In the genomic region with DNA sequence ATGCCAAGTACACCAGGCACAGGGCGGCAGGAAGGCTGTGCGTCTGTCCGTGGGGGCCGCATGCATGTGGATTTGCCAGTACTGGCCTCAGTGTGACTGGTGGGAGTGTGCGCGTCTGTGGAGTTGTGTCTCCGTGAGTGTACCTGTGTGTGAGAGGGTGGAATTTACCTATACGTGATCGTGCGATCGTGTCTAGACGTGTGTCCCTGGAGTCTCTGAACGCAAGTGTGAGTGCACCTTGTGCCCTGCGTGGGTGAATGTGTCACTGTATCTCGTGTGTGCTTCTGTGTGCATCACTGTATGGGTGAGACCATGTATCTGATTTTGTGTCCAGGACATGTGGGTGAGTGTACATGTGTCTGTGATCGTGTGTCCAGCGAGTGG, we compare ENCODE assay signal across 1 cellular context.
TF ChIP-seq lines count a peak whose summit lies in the region.

No MANE protein-coding gene starts in this region.

TF ChIP-seq in H1, 55 proteins besides CTCF, POLR2A, EP300 and RAD21:
- TF ChIP-seq EZH2 (IDR thresholded peaks at IDR 0.05; ENCODE audit: low read depth, low read length, severe bottlenecking) (peak; percentile 86), EGR1 (IDR thresholded peaks at IDR 0.05; ENCODE audit: borderline replicate concordance, low read depth, low read length) (no peak), MAX (IDR thresholded peaks at IDR 0.05) (0 out of 2 replicates have a peak, but pooled peaks have one; percentile 4), JUN (IDR thresholded peaks at IDR 0.05; ENCODE audit: low read depth, low read length) (no peak), SUZ12 (IDR thresholded peaks at IDR 0.05; ENCODE audit: low read length) (peak; percentile 97), SIRT6 (IDR thresholded peaks at IDR 0.05; ENCODE audit: low read length) (no peak), BCL11A (IDR thresholded peaks at IDR 0.05; ENCODE audit: low read depth in 2 of 2, low read length in 2 of 2) (no peak), BACH1 (IDR thresholded peaks at IDR 0.05; ENCODE audit: low read length) (no peak), ATF2 (IDR thresholded peaks at IDR 0.05; ENCODE audit: low read length) (no peak), CBX8 (IDR thresholded peaks at IDR 0.05; ENCODE audit: borderline replicate concordance, low read depth, low read length) (0 out of 2 replicates have a peak, but pooled peaks have one; percentile 80)
TF ChIP-seq in H1: peak in this region for 4.
